Comparison of ENCODE assay signal across 4 cellular contexts in the genomic region with DNA sequence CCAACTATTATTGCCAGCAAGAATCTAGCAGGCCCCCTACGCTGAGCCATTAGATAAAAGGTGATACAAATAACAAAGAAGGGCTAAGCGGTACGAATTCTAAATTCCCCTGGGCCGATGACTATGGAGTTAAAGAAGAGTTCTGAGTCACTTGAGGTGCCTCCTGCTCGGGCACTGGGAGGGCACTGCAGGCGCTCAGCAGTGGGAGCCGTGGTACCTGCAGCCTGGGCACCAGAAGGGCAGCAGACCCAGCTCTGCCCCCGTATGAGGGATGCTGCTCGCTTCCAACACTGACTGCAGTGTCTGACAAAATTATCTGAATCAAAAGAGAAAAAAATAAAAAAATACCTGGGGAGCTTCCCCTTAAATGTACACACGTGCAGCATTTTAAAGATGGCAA. TPM values are rescaled to one million over a fixed set of nuclear protein-coding genes. Genes with fewer than 3 reads are reported as not detected.
"Had no signal": no experiment of that assay in that cellular context is flagged by ENCODE, and none has a peak within 500 bp of the region (broad histone marks: within the 10 kb centered on the region; RNA-seq: fewer than 3 reads in every experiment).

No MANE protein-coding gene starts in this region.

- DNase-seq: GDM1, GF-D8 had no signal

- H3K4me3 ChIP-seq: GM12878 had no signal

- ATAC-seq: GM12878 had no signal

RNA-seq across cellular contexts. Expression of a gene that starts 44.1 kb away (rescaled TPM):
- total RNA-seq: G401, GM12878 had no signal
